In the genomic region with DNA sequence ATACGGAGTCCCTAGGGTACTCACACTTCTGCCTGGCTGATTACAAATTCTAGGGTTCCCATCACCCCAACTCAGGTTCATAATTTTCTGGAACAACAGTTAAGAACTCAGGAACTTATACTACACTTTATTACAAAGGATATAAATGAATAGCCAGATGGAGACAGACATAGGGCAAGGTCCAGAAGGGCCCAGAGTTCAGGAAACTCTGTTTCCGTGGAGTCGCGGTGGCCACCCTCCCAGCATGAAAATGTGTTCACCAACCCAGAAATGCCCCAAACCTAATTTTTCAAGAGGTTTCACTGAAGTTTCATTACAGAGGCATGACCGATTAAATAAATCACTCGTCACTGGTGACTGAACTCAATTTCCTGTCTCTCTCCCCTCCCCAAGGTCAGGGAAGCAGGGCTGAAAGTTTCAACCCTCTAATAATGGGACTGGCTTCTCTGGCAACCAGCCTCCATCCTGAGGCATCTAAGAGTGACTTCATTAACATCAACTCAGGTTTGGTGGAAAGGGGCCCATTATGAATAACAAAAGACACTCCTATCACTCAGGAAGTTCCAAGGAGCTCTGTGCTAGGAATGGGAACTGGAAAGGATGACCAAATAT, we compare ENCODE assay signal across 26 cellular contexts. TPM values are rescaled to one million over a fixed set of nuclear protein-coding genes. Genes with fewer than 3 reads are reported as not detected.
A peak's percentile ranks its signal among the peaks of the same experiment; 100 is the strongest.
DNase-seq lines count a peak whose midpoint lies in the region; ATAC-seq, FAIRE-seq and TF ChIP-seq lines count a peak whose summit lies in the region.
"Had no signal": no experiment of that assay in that cellular context is flagged by ENCODE, and none has a peak within 500 bp of the region (broad histone marks: within the 10 kb centered on the region; RNA-seq: fewer than 3 reads in every experiment).

No MANE protein-coding gene starts in this region.

- dilution Hi-C loops in endothelial cell of umbilical vein (cut with MboI; ENCODE audit: extremely low pct_ligation_motif_present, low sequenced_read_pairs): no loop called here

- no peaks in the 10 kb centered on the region for H3K4me1 Mint-ChIP-seq in activated T-helper 17 cell treated with anti-CD3 and anti-CD28 coated beads, Interleukin-2, amount 50 U/mL, for 72 hours
- H3K4me1 Mint-ChIP-seq: activated CD4-positive, alpha-beta T cell treated with anti-CD3 and anti-CD28 coated beads for 36 hours had no signal

- ATAC-seq in HepG2: no peak
- no peak for ATAC-seq in activated T-helper 17 cell treated with anti-CD3 and anti-CD28 coated beads, Interleukin-2, amount 50 U/mL, for 72 hours (replicated peaks)
- ATAC-seq in GM18861 (IDR thresholded peaks at IDR 0.05; ENCODE audit: unreplicated experiment): no peak
- ATAC-seq: activated CD4-positive, alpha-beta T cell treated with anti-CD3 and anti-CD28 coated beads for 36 hours; activated naive CD4-positive, alpha-beta T cell treated with anti-CD3 and anti-CD28 coated beads, Interleukin-2, amount 50 U/mL, for 72 hours; esophagus mucosa; gastroesophageal sphincter; lower lobe of right lung had no signal

- DNase-seq in HepG2 (ENCODE audit: low spot score) (no peak), endothelial cell of umbilical vein (ENCODE audit: low read depth, low spot score) (peak; percentile 65), left kidney (ENCODE audit: low read depth, low spot score) (peak; percentile 92), medulla oblongata (ENCODE audit: extremely low spot score) (no peak), mesenteric fat pad (ENCODE audit: low spot score) (no peak)
- DNase-seq: activated CD4-positive, alpha-beta T cell treated with anti-CD3 and anti-CD28 coated beads for 36 hours; BE2C; COR-L47; effector CD8-positive, alpha-beta T cell; HCEC 1CT; lower lobe of right lung; NCI-H1417 treated with DMSO at 0.1 percent for 48 hours; NCI-H2107; NCI-H510A treated with DMSO at 0.1 percent for 48 hours; T-helper 1 cell; tibial artery had no signal

- H2AFZ ChIP-seq in HepG2 (ENCODE audit: low read length): no peak overlapping the region
- no peak overlapping the region for H2AFZ ChIP-seq in endothelial cell of umbilical vein (ENCODE audit: low read depth, low read length)

- 53% methylated on average over 6 of the region's 6 CpGs for WGBS in liver
- 97% methylated on average over 6 of the region's 6 CpGs for WGBS in HepG2 (ENCODE audit: low lambda C conversion rate)

- H3K79me2 ChIP-seq in HepG2 (ENCODE audit: insufficient read depth, low read length): no peaks in the 10 kb centered on the region
- no peaks in the 10 kb centered on the region for H3K79me2 ChIP-seq in endothelial cell of umbilical vein (ENCODE audit: control insufficient read depth, insufficient read depth, low read length)

- no peak for TF ChIP-seq RAD21 in liver (IDR thresholded peaks at IDR 0.05)
- no peak for TF ChIP-seq RAD21 in HepG2 (CRISPR knock-in tag; IDR thresholded peaks at IDR 0.05)

- no peak for TF ChIP-seq EP300 in HepG2 (IDR thresholded peaks at IDR 0.05; ENCODE audit: low read depth in 2 of 2, low read length in 2 of 2)
- no peak for TF ChIP-seq EP300 in HepG2 (CRISPR knock-in tag; IDR thresholded peaks at IDR 0.05; ENCODE audit: borderline replicate concordance)

- H3K27ac ChIP-seq in liver (ENCODE audit: low read depth in 1 of 2, low read length in 2 of 2) (peak overlapping the region; percentile 15), HepG2 (ENCODE audit: extremely low read length, insufficient read depth, low read length) (no peak overlapping the region), endothelial cell of umbilical vein (ENCODE audit: insufficient read depth, low read depth, low read length) (peak overlapping the region; percentile 28)
- H3K27ac ChIP-seq: gastroesophageal sphincter, lower lobe of right lung, SJSA1, tibial artery had no signal

- H3K27me3 ChIP-seq in liver (ENCODE audit: control insufficient read depth in 4 of 4, insufficient read depth in 4 of 4, low read length in 3 of 4) (no peaks in the 10 kb centered on the region), HepG2 (ENCODE audit: control insufficient read depth in 1 of 2, insufficient read depth in 2 of 2, low read length in 2 of 2) (no peaks in the 10 kb centered on the region), endothelial cell of umbilical vein (ENCODE audit: control insufficient read depth in 2 of 2, insufficient read depth in 2 of 2, low read length in 2 of 2) (no peaks in the 10 kb centered on the region)
- H3K27me3 ChIP-seq: BE2C, gastroesophageal sphincter, SJSA1, tibial artery had no signal

- H3K4me3 Mint-ChIP-seq in activated T-helper 17 cell treated with anti-CD3 and anti-CD28 coated beads, Interleukin-2, amount 50 U/mL, for 72 hours: no peak overlapping the region
- H3K4me3 Mint-ChIP-seq: activated CD4-positive, alpha-beta T cell treated with anti-CD3 and anti-CD28 coated beads for 36 hours; IgD-negative memory B cell; stimulated activated naive CD8-positive, alpha-beta T cell treated with anti-CD3 and anti-CD28 coated beads, Interleukin-15, Interleukin-2, amounts not matched to agents 100 ng/mL and 50 ng/mL, for 24 hours had no signal

- no peaks in the 10 kb centered on the region for H3K9me3 ChIP-seq in liver (ENCODE audit: control insufficient read depth in 4 of 4, low read length in 3 of 4)
- H3K9me3 ChIP-seq in HepG2 (ENCODE audit: low read length): no peaks in the 10 kb centered on the region
- H3K9me3 ChIP-seq in endothelial cell of umbilical vein (replicated peaks; ENCODE audit: control insufficient read depth, insufficient read depth, low read length): no peaks in the 10 kb centered on the region
- H3K9me3 ChIP-seq: BE2C, gastroesophageal sphincter, lower lobe of right lung, SJSA1, tibial artery had no signal

- POLR2A ChIA-PET in HepG2 (lab: Yijun Ruan, JAX): no interaction called here
- POLR2A ChIA-PET in endothelial cell of umbilical vein (lab: Charles Lee): interaction anchor here (1.0 kb wide), 1 partner anchor 13 kb away, joined by 4 read pairs; no protein-coding TSS in a partner anchor

- H4K20me1 ChIP-seq in HepG2 (ENCODE audit: insufficient read depth, low read length) (no peaks in the 10 kb centered on the region), endothelial cell of umbilical vein (replicated peaks; ENCODE audit: control insufficient read depth, extremely low read depth, insufficient read depth, low read length) (no peaks in the 10 kb centered on the region)

- no peak overlapping the region for H3K27ac Mint-ChIP-seq in activated T-helper 17 cell treated with anti-CD3 and anti-CD28 coated beads, Interleukin-2, amount 50 U/mL, for 72 hours
- H3K27ac Mint-ChIP-seq: activated CD4-positive, alpha-beta T cell treated with anti-CD3 and anti-CD28 coated beads for 36 hours; activated naive CD4-positive, alpha-beta T cell treated with anti-CD3 and anti-CD28 coated beads, Interleukin-2, amount 50 U/mL, for 72 hours had no signal

- FAIRE-seq in HepG2 (lab: Jason Lieb, UNC) (no peak), endothelial cell of umbilical vein (lab: Jason Lieb, UNC) (no peak)
- FAIRE-seq: A204.1 had no signal

- H3K9me1 ChIP-seq in endothelial cell of umbilical vein (replicated peaks; ENCODE audit: control insufficient read depth, extremely low read depth, insufficient read depth, low read length): no peaks in the 10 kb centered on the region

- CTCF ChIA-PET in HepG2 (lab: Yijun Ruan, JAX; ENCODE audit: low intra/inter-chr PET ratio, low total read pairs): no interaction called here
- CTCF ChIA-PET in endothelial cell of umbilical vein (lab: Charles Lee): no interaction called here

- TF ChIP-seq CTCF in liver (IDR thresholded peaks at IDR 0.05; ENCODE audit: low read depth, low read length, missing input control) (no peak), HepG2 (CRISPR knock-in tag; IDR thresholded peaks at IDR 0.05) (no peak), endothelial cell of umbilical vein (IDR thresholded peaks at IDR 0.05; ENCODE audit: extremely low read depth in 1 of 2, insufficient read depth in 1 of 2, low read depth in 1 of 2, low read length in 2 of 2) (no peak)

- H3K36me3 Mint-ChIP-seq in activated T-helper 17 cell treated with anti-CD3 and anti-CD28 coated beads, Interleukin-2, amount 50 U/mL, for 72 hours (ENCODE audit: low read depth): peaks cover 39% of the 10 kb centered on the region

- no TSS peak for BruUV-seq in HepG2 (replicated peaks; lab: Mats Ljungman, UMichigan)
- BruUV-seq in endothelial cell of umbilical vein (replicated peaks; lab: Mats Ljungman, UMichigan): no TSS peak

- no peak overlapping the region for H3K9ac ChIP-seq in liver (ENCODE audit: low read depth in 1 of 2, low read length in 2 of 2)
- H3K9ac ChIP-seq in HepG2 (ENCODE audit: insufficient read depth, low read depth, low read length): no peak overlapping the region
- H3K9ac ChIP-seq in endothelial cell of umbilical vein (replicated peaks; ENCODE audit: extremely low read depth, insufficient read depth, low read length): no peak overlapping the region

- intact Hi-C loops in HepG2 (cut with micrococcal nuclease; ENCODE audit: unreplicated experiment): no loop called here
- intact Hi-C loops in endothelial cell of umbilical vein (cut with micrococcal nuclease): loop anchor here (2.0 kb wide), 1 partner anchor 57 kb away; no protein-coding TSS in a partner anchor

- H3K4me2 ChIP-seq in HepG2 (ENCODE audit: low read depth, low read length) (no peak overlapping the region), endothelial cell of umbilical vein (ENCODE audit: insufficient read depth, low read length) (no peak overlapping the region)

- no peaks in the 10 kb centered on the region for H3K9me3 Mint-ChIP-seq in activated T-helper 17 cell treated with anti-CD3 and anti-CD28 coated beads, Interleukin-2, amount 50 U/mL, for 72 hours
- H3K9me3 Mint-ChIP-seq: activated naive CD4-positive, alpha-beta T cell treated with anti-CD3 and anti-CD28 coated beads, Interleukin-2, amount 50 U/mL, for 72 hours; IgD-negative memory B cell; stimulated activated naive CD8-positive, alpha-beta T cell treated with anti-CD3 and anti-CD28 coated beads, Interleukin-15, Interleukin-2, amounts not matched to agents 100 ng/mL and 50 ng/mL, for 24 hours had no signal

- H3K36me3 ChIP-seq in liver (ENCODE audit: control insufficient read depth in 4 of 4, insufficient read depth in 3 of 4, low read depth in 1 of 4, low read length in 3 of 4) (peaks cover 6 to 31% (median 21%) of the 10 kb centered on the region in 4 donors), HepG2 (replicated peaks in 1 of 2; ENCODE audit: control insufficient read depth in 1 of 2, insufficient read depth in 2 of 2, low read length in 2 of 2) (peaks cover 7 to 10% of the 10 kb centered on the region in 2 experiments; a peak in 4 of 5 replicates), endothelial cell of umbilical vein (ENCODE audit: control insufficient read depth in 2 of 2, extremely low read depth in 1 of 2, insufficient read depth in 2 of 2, low read length in 2 of 2) (no peaks in the 10 kb centered on the region)
- H3K36me3 ChIP-seq: BE2C had no signal

- peaks cover 0 to 9% (median 5%) of the 10 kb centered on the region in 4 donors for H3K4me1 ChIP-seq in liver (ENCODE audit: control insufficient read depth in 4 of 4, insufficient read depth in 4 of 4, low read length in 3 of 4)
- H3K4me1 ChIP-seq in HepG2 (ENCODE audit: insufficient read depth, low read length): peaks cover 8% of the 10 kb centered on the region; the same call in 1 of the 2 replicates
- H3K4me1 ChIP-seq in endothelial cell of umbilical vein (ENCODE audit: control insufficient read depth, extremely low read depth, insufficient read depth, low read length): no peaks in the 10 kb centered on the region
- H3K4me1 ChIP-seq: BE2C, gastroesophageal sphincter, lower lobe of right lung, SJSA1, tibial artery had no signal

- H3K27me3 Mint-ChIP-seq in activated T-helper 17 cell treated with anti-CD3 and anti-CD28 coated beads, Interleukin-2, amount 50 U/mL, for 72 hours: no peaks in the 10 kb centered on the region
- H3K27me3 Mint-ChIP-seq: activated CD4-positive, alpha-beta T cell treated with anti-CD3 and anti-CD28 coated beads for 36 hours; IgD-negative memory B cell; stimulated activated naive CD8-positive, alpha-beta T cell treated with anti-CD3 and anti-CD28 coated beads, Interleukin-15, Interleukin-2, amounts not matched to agents 100 ng/mL and 50 ng/mL, for 24 hours had no signal

- in situ Hi-C loops in HepG2 (cut with HindIII; ENCODE audit: extremely low pct_ligation_motif_present, low pct_unique_long_range_greater_than_20kb): no loop called here

- TF ChIP-seq POLR2A in HepG2 (IDR thresholded peaks at IDR 0.05; ENCODE audit: insufficient read depth in 1 of 2, low read depth in 2 of 2, low read length in 2 of 2) (no peak), endothelial cell of umbilical vein (IDR thresholded peaks at IDR 0.05; ENCODE audit: low read depth, low read length) (no peak)

- H3K4me3 ChIP-seq in liver (ENCODE audit: low read depth in 1 of 3, low read length in 3 of 3) (no peak overlapping the region), HepG2 (replicated peaks in 1 of 3; ENCODE audit: insufficient read depth in 1 of 3, low read depth in 2 of 3, low read length in 3 of 3) (no peak overlapping the region), endothelial cell of umbilical vein (replicated peaks in 1 of 3; ENCODE audit: insufficient read depth in 1 of 3, low read depth in 1 of 3, low read length in 3 of 3) (no peak overlapping the region)
- H3K4me3 ChIP-seq: gastroesophageal sphincter, lower lobe of right lung, SJSA1, tibial artery had no signal

RNA-seq across cellular contexts. Expression of gene USP40, which starts 22.4 kb away (rescaled TPM):
- total RNA-seq in liver (10 to 100 TPM; 12.0 to 29.0 TPM), HepG2 (2016; rRNA removed; fragmentation: Illumina TruSeq; extraction: Trizol) (41.0 and 57.2 TPM in 2 replicates), endothelial cell of umbilical vein (32.5 and 36.5 TPM in 2 replicates), mesenteric fat pad (39.0 TPM)
- polyA plus RNA-seq in liver (10 to 100 TPM; 13.7 to 20.4 TPM), HepG2 (2011; rRNA removed) (40.2 and 46.3 TPM in 2 replicates), endothelial cell of umbilical vein (32.2 and 36.1 TPM in 2 replicates)
- 7.5 and 8.1 TPM in 2 replicates for total RNA-seq in HepG2 (2016; cell fraction: cytosol; rRNA removed; fragmentation: Illumina TruSeq; extraction: Trizol; ENCODE audit: low read depth)
- 39.8 and 59.3 TPM in 2 replicates for total RNA-seq in HepG2 (2016; cell fraction: insoluble cytoplasmic fraction; rRNA removed; fragmentation: Illumina TruSeq; extraction: Trizol)
- total RNA-seq in HepG2 (2016; cell fraction: membrane; rRNA removed; fragmentation: Illumina TruSeq; extraction: Trizol): 27.5 and 30.2 TPM in 2 replicates
- total RNA-seq in HepG2 (2016; cell fraction: nucleus; rRNA removed; fragmentation: Illumina TruSeq; extraction: Trizol): 63.3 and 74.1 TPM in 2 replicates
- polyA plus RNA-seq in HepG2 (2011; cell fraction: cytosol; rRNA removed): 27.0 and 32.9 TPM in 2 replicates
- 145 and 189 TPM in 2 replicates for polyA plus RNA-seq in HepG2 (2011; cell fraction: nucleus; rRNA removed)
- 20.5 and 28.6 TPM in 2 replicates for polyA plus RNA-seq in HepG2 (2012)
- 6.2 and 6.8 TPM in 2 replicates for polyA plus RNA-seq in HepG2 (2016; cell fraction: cytosol; fragmentation: Illumina TruSeq; extraction: Trizol; ENCODE audit: low read depth)
- 27.9 and 31.8 TPM in 2 replicates for polyA plus RNA-seq in HepG2 (2016; cell fraction: insoluble cytoplasmic fraction; fragmentation: Illumina TruSeq; extraction: Trizol; ENCODE audit: low read depth)
- polyA plus RNA-seq in HepG2 (2016; cell fraction: membrane; fragmentation: Illumina TruSeq; extraction: Trizol; ENCODE audit: low read depth): 12.5 and 13.0 TPM in 2 replicates
- polyA plus RNA-seq in HepG2 (2016; cell fraction: nucleus; fragmentation: Illumina TruSeq; extraction: Trizol; ENCODE audit: insufficient read depth, low read depth): 50.8 and 60.6 TPM in 2 replicates
- 22.3 and 75.9 TPM in 2 replicates for polyA minus RNA-seq in HepG2 (2011; rRNA and poly(A)+ RNA removed; ENCODE audit: low replicate concordance)
- 21.5 and 24.6 TPM in 2 replicates for polyA minus RNA-seq in HepG2 (2011; cell fraction: cytosol; rRNA and poly(A)+ RNA removed)
- polyA minus RNA-seq in HepG2 (2011; cell fraction: nucleus; rRNA and poly(A)+ RNA removed): 177 and 180 TPM in 2 replicates
- 26.6 and 28.3 TPM in 2 replicates for polyA plus RNA-seq in endothelial cell of umbilical vein (2011; cell fraction: cytosol; rRNA removed)
- 71.8 and 91.9 TPM in 2 replicates for polyA plus RNA-seq in endothelial cell of umbilical vein (2011; cell fraction: nucleus; rRNA removed)
- 18.0 and 21.8 TPM in 2 replicates for polyA plus RNA-seq in endothelial cell of umbilical vein (2012)
- polyA minus RNA-seq in endothelial cell of umbilical vein: 42.7 and 46.8 TPM in 2 replicates
- 5.2 TPM for polyA minus RNA-seq in endothelial cell of umbilical vein (2011; cell fraction: cytosol; rRNA and poly(A)+ RNA removed)
- polyA minus RNA-seq in endothelial cell of umbilical vein (2011; cell fraction: nucleus; rRNA and poly(A)+ RNA removed): 41.6 and 55.2 TPM in 2 replicates
- 10 to 100 TPM; 11.3 to 13.5 TPM for total RNA-seq in activated T-helper 17 cell treated with anti-CD3 and anti-CD28 coated beads, Interleukin-2, amount 50 U/mL, for 72 hours

Comparison
In these comparisons a context has a peak if more than half of its experiments do, and no peak if none do; other contexts are left out.
1. DNase-seq: peak in endothelial cell of umbilical vein (single experiment) and left kidney (single experiment); none in HepG2 (single experiment), medulla oblongata (single experiment) and mesenteric fat pad (single experiment).